In the genomic region with DNA sequence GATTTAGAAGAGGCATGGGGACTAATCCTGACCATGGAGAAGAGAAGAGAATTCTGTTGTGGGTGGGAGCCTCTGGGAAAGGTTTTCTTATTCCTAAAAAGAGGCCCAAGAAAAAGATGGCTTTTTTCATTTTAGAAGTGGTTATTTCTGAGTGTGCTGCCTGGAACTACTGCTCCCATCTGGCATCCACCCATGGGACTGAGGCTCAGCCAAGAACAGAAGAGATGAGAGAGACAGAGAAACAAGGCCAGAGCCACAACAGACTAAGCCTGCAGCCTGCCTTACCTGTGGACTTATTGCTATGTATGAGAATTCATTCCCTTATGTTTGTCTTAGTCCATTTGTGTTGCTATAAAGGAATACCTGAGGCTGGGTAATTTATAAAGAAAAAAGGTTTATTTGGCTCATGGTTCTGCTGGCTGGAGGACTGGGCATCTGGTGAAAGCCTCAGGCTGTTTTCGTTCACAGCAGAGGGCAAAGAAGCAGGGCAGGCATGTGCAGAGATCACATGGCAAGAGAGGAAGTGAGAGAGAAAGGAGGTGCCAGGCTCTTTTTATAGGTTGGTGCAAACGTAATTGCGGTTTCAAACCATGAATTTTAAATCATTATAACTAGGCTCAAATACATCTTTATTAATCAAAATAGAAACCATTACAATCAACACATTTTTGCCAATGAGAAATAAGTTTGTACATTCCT, we compare ENCODE assay signal across 24 cellular contexts. TPM values are rescaled to one million over a fixed set of nuclear protein-coding genes. Genes with fewer than 3 reads are reported as not detected.
DNase-seq lines count a peak whose midpoint lies in the region; ATAC-seq, FAIRE-seq and TF ChIP-seq lines count a peak whose summit lies in the region.
"Had no signal": no experiment of that assay in that cellular context is flagged by ENCODE, and none has a peak within 500 bp of the region (broad histone marks: within the 10 kb centered on the region; RNA-seq: fewer than 3 reads in every experiment).

No MANE protein-coding gene starts in this region.

- no peak overlapping the region for H2AFZ ChIP-seq in neuronal stem cell (ENCODE audit: low read length)
- H2AFZ ChIP-seq: PC-9 had no signal

- TF ChIP-seq POLR2A in GM12891 (IDR thresholded peaks at IDR 0.05; ENCODE audit: low read depth, low read length): no peak

- H3K36me3 ChIP-seq in neuronal stem cell (replicated peaks in 1 of 2; ENCODE audit: control insufficient read depth in 2 of 2, insufficient read depth in 2 of 2, low read length in 2 of 2): no peaks in the 10 kb centered on the region
- H3K36me3 ChIP-seq: gastrocnemius medialis, pancreas, SJSA1, vagina had no signal

- no peak overlapping the region for H3K23ac ChIP-seq in neuronal stem cell (ENCODE audit: low read depth, low read length, poor library complexity)

- H3K18ac ChIP-seq in neuronal stem cell (ENCODE audit: low read length): no peak overlapping the region

- peak; percentile 44 for ATAC-seq in sciatic nerve
- ATAC-seq in HG03571 (IDR thresholded peaks at IDR 0.05; ENCODE audit: unreplicated experiment): no peak
- ATAC-seq: activated CD4-positive, alpha-beta T cell treated with anti-CD3 and anti-CD28 coated beads for 36 hours; activated CD8-positive, alpha-beta memory T cell treated with anti-CD3 and anti-CD28 coated beads, Interleukin-2, amount 10 ng/mL, durations not matched to agents 7 days and 5 days; activated naive CD8-positive, alpha-beta T cell treated with anti-CD3 and anti-CD28 coated beads, Interleukin-2, amount 50 U/mL, for 24 hours; activated T-helper 17 cell treated with anti-CD3 and anti-CD28 coated beads, Interleukin-2, amount 50 U/mL, for 72 hours; HCT116; left lobe of liver had no signal

- intact Hi-C loops in sciatic nerve (cut with DNase I): no loop called here

- H3K9me3 ChIP-seq in neuronal stem cell (replicated peaks in 1 of 2; ENCODE audit: control insufficient read depth in 2 of 2, insufficient read depth in 1 of 2, low read depth in 1 of 2, low read length in 2 of 2): peaks cover 3% of the 10 kb centered on the region in 2 donors
- H3K9me3 ChIP-seq: Caco-2, gastrocnemius medialis, pancreas, SJSA1 had no signal

- no peak overlapping the region for H4K8ac ChIP-seq in neuronal stem cell (ENCODE audit: low read depth, low read length)

- no peak overlapping the region for H2BK120ac ChIP-seq in neuronal stem cell (ENCODE audit: low read depth, low read length)

- peaks cover 0 to 3% (median 0%) of the 10 kb centered on the region in 3 experiments for H3K27me3 ChIP-seq in neuronal stem cell (ENCODE audit: control insufficient read depth in 3 of 3, insufficient read depth in 3 of 3, low read depth in 1 of 3, low read length in 3 of 3)
- H3K27me3 ChIP-seq: gastrocnemius medialis, pancreas, SJSA1, vagina had no signal

- H2AK5ac ChIP-seq in neuronal stem cell (ENCODE audit: low read depth, low read length): no peak overlapping the region

- no peak overlapping the region for H2BK15ac ChIP-seq in neuronal stem cell (ENCODE audit: low read length)

- H2BK5ac ChIP-seq in neuronal stem cell (ENCODE audit: low read length): no peak overlapping the region

- H3K9ac ChIP-seq in neuronal stem cell (ENCODE audit: low read depth, low read length, poor library complexity): no peak overlapping the region

- H2BK12ac ChIP-seq in neuronal stem cell (ENCODE audit: low read length): no peak overlapping the region

- no peak overlapping the region for H3K27ac ChIP-seq in neuronal stem cell (replicated peaks; ENCODE audit: low read length)
- H3K27ac ChIP-seq: pancreas, PC-9, SJSA1, vagina had no signal

- no peak overlapping the region for H3K4me2 ChIP-seq in neuronal stem cell (ENCODE audit: insufficient read depth, low read length, poor library complexity, severe bottlenecking)
- H3K4me2 ChIP-seq: PC-9 had no signal

- no peak overlapping the region for H4K91ac ChIP-seq in neuronal stem cell (ENCODE audit: low read depth, low read length, poor library complexity)

- H3K4me1 ChIP-seq in neuronal stem cell (ENCODE audit: control insufficient read depth in 2 of 2, insufficient read depth in 1 of 2, low read depth in 1 of 2, low read length in 2 of 2): no peaks in the 10 kb centered on the region
- H3K4me1 ChIP-seq: Caco-2, gastrocnemius medialis, pancreas, SJSA1, vagina had no signal

- no peak for FAIRE-seq in GM12891 (lab: Jason Lieb, UNC)
- FAIRE-seq: pancreas had no signal

- no CpG with 5 or more reads among the region's 3 CpGs for WGBS in neuronal stem cell (ENCODE audit: extremely low coverage in 2 of 2, insufficient read length in 2 of 2, insufficient replicate concordance in 1 of 2), 2 donors

- H3K4ac ChIP-seq in neuronal stem cell (ENCODE audit: low read length): no peak overlapping the region

- H3K79me1 ChIP-seq in neuronal stem cell (ENCODE audit: low read depth, low read length): no peaks in the 10 kb centered on the region

- H3K4me3 ChIP-seq in neuronal stem cell (ENCODE audit: low read length in 2 of 2): no peak overlapping the region
- H3K4me3 ChIP-seq: gastrocnemius medialis, pancreas, PC-9, SJSA1, vagina had no signal

- no peak for DNase-seq in GM12891 (ENCODE audit: insufficient read length, low spot score)
- DNase-seq in NOMO-1 (lab: John Stamatoyannopoulos, UW; ENCODE audit: unreplicated experiment in 2 of 2): peak; percentile 10 to 26
- DNase-seq in cerebellar nuclear complex (lab: John Stamatoyannopoulos, UW): peak; percentile 43 to 83
- DNase-seq in sciatic nerve (ENCODE audit: low spot score): no peak
- no peak for DNase-seq in neuronal stem cell (ENCODE audit: low spot score)
- no peak for DNase-seq in NCI-H2107 treated with DMSO at 0.1 percent for 48 hours (lab: John Stamatoyannopoulos, UW; ENCODE audit: unreplicated experiment)
- DNase-seq: activated CD4-positive, alpha-beta T cell treated with anti-CD3 and anti-CD28 coated beads for 36 hours; activated CD8-positive, alpha-beta memory T cell treated with anti-CD3 and anti-CD28 coated beads, Interleukin-2, amount 10 ng/mL, durations not matched to agents 7 days and 5 days; activated naive CD8-positive, alpha-beta T cell treated with anti-CD3 and anti-CD28 coated beads, Interleukin-2, amount 50 U/mL, for 24 hours; Caco-2; dermis blood vessel endothelial cell; gastrocnemius medialis; NCI-H1930; NCI-H510A treated with DMSO at 0.1 percent for 48 hours; pancreas; PC-9; stimulated activated CD4-positive, alpha-beta T cell treated with anti-CD3 and anti-CD28 coated beads, Interleukin-4, amount 100 ng/mL, for 1 hour; T1000 had no signal

- no peak overlapping the region for H3K14ac ChIP-seq in neuronal stem cell (ENCODE audit: low read length)

TF ChIP-seq in GM12891, 5 proteins besides CTCF, POLR2A, EP300 and RAD21:
- TF ChIP-seq SPI1 (IDR thresholded peaks at IDR 0.05; ENCODE audit: low read depth, low read length) (peak; percentile 63), TAF1 (IDR thresholded peaks at IDR 0.05; ENCODE audit: low read depth, low read length) (no peak)

RNA-seq across cellular contexts. Expression of gene PRDM2, which starts 57.5 kb away (rescaled TPM):
- 21.1 TPM for polyA plus RNA-seq in GM12891 (2012; ENCODE audit: low read depth, missing spikeins)
- 68.1 TPM for total RNA-seq in sciatic nerve
- 27.5 TPM for polyA plus RNA-seq in neuronal stem cell (2013, experiment 1 of 2)
- 26.8 TPM for polyA plus RNA-seq in neuronal stem cell (2013, experiment 2 of 2)

RNA-seq across cellular contexts. Expression of gene PDPN, which starts 58.8 kb away (rescaled TPM):
- not detected for polyA plus RNA-seq in GM12891 (2012; ENCODE audit: low read depth, missing spikeins)
- 22.7 TPM for total RNA-seq in sciatic nerve
- polyA plus RNA-seq in neuronal stem cell (2013, experiment 1 of 2): 25.0 TPM
- 27.3 TPM for polyA plus RNA-seq in neuronal stem cell (2013, experiment 2 of 2)
- total RNA-seq: activated CD4-positive, alpha-beta T cell treated with anti-CD3 and anti-CD28 coated beads for 36 hours; activated CD8-positive, alpha-beta memory T cell treated with anti-CD3 and anti-CD28 coated beads, Interleukin-2, amount 10 ng/mL, durations not matched to agents 7 days and 5 days; activated T-helper 17 cell treated with anti-CD3 and anti-CD28 coated beads, Interleukin-2, amount 50 U/mL, for 72 hours; Caco-2; PC-9 had no signal

Comparison
In these comparisons a context has a peak if more than half of its experiments do, and no peak if none do; other contexts are left out.
1. DNase-seq: peak in NOMO-1 (2 of 2) and cerebellar nuclear complex (2 of 2); none in GM12891 (single experiment), sciatic nerve (single experiment), neuronal stem cell (single experiment) and NCI-H2107 treated with DMSO at 0.1 percent for 48 hours (single experiment).